ENCODE assay signal across 11 cellular contexts in genomic region chr22:50548913-50549790, GRCh38. TPM values are rescaled to one million over a fixed set of nuclear protein-coding genes. Genes with fewer than 3 reads are reported as not detected.
DNase-seq lines count a peak whose midpoint lies in the region; ATAC-seq, FAIRE-seq and TF ChIP-seq lines count a peak whose summit lies in the region.
"Had no signal": no experiment of that assay in that cellular context is flagged by ENCODE, and none has a peak within 500 bp of the region (broad histone marks: within the 10 kb centered on the region; RNA-seq: fewer than 3 reads in every experiment).

No MANE protein-coding gene starts in this region.

- TF ChIP-seq CTCF in CD14-positive monocyte (IDR thresholded peaks at IDR 0.05), result no peak

- intact Hi-C loops in CD14-positive monocyte (cut with micrococcal nuclease), result loop anchor here in 1 of 2 donors (5.0 kb wide), 1 partner anchor 33 kb away; the partner anchor contains the start of gene CHKB

- FAIRE-seq in GM12892 (lab: Jason Lieb, UNC), result no peak
- FAIRE-seq: GM18507 had no signal

- H3K36me3 Mint-ChIP-seq in CD14-positive monocyte, result peaks cover 3% of the 10 kb centered on the region in 2 donors
- peaks cover 11% of the 10 kb centered on the region for H3K36me3 Mint-ChIP-seq in activated naive CD8-positive, alpha-beta T cell treated with anti-CD3 and anti-CD28 coated beads for 36 hours
- no peaks in the 10 kb centered on the region for H3K36me3 Mint-ChIP-seq in natural killer cell treated with Interleukin-12 subunit alpha and Interleukin-12 subunit beta and Interleukin-15 and Interleukin-18, amount 100 ng/mL, for 72 hours

- no peak for DNase-seq in CD14-positive monocyte (ENCODE audit: low spot score)
- peak; percentile 64 for DNase-seq in GM12892 (ENCODE audit: insufficient read length)
- no peak for DNase-seq in activated naive CD8-positive, alpha-beta T cell treated with anti-CD3 and anti-CD28 coated beads for 36 hours
- DNase-seq in natural killer cell treated with Interleukin-12 subunit alpha and Interleukin-12 subunit beta and Interleukin-15 and Interleukin-18, amount 100 ng/mL, for 72 hours (ENCODE audit: low spot score), result no peak
- no peak for DNase-seq in activated gamma-delta T cell (lab: John Stamatoyannopoulos, UW)
- no peak for DNase-seq in OCI-M1 (lab: John Stamatoyannopoulos, UW)
- no peak for DNase-seq in 8988T
- DNase-seq: RPMI8226 had no signal

- peak overlapping the region in 2 of 7 donors; percentile 8 to 30 for H3K27ac Mint-ChIP-seq in CD14-positive monocyte
- peak overlapping the region; percentile 89 for H3K27ac Mint-ChIP-seq in activated naive CD8-positive, alpha-beta T cell treated with anti-CD3 and anti-CD28 coated beads for 36 hours
- peak overlapping the region in 1 of 2 donors; percentile 62 for H3K27ac Mint-ChIP-seq in natural killer cell treated with Interleukin-12 subunit alpha and Interleukin-12 subunit beta and Interleukin-15 and Interleukin-18, amount 100 ng/mL, for 72 hours

- peak overlapping the region; percentile 75 to 86 for H3K4me3 Mint-ChIP-seq in CD14-positive monocyte
- peak overlapping the region; percentile 82 for H3K4me3 Mint-ChIP-seq in activated naive CD8-positive, alpha-beta T cell treated with anti-CD3 and anti-CD28 coated beads for 36 hours
- H3K4me3 Mint-ChIP-seq in natural killer cell treated with Interleukin-12 subunit alpha and Interleukin-12 subunit beta and Interleukin-15 and Interleukin-18, amount 100 ng/mL, for 72 hours, result peak overlapping the region; percentile 72

- peaks cover 3 to 24% (median 7%) of the 10 kb centered on the region in 3 donors for H3K27me3 Mint-ChIP-seq in CD14-positive monocyte (ENCODE audit: low read depth in 3 of 3)
- no peaks in the 10 kb centered on the region for H3K27me3 Mint-ChIP-seq in activated naive CD8-positive, alpha-beta T cell treated with anti-CD3 and anti-CD28 coated beads for 36 hours
- H3K27me3 Mint-ChIP-seq in natural killer cell treated with Interleukin-12 subunit alpha and Interleukin-12 subunit beta and Interleukin-15 and Interleukin-18, amount 100 ng/mL, for 72 hours, result no peaks in the 10 kb centered on the region

- H3K4me1 Mint-ChIP-seq in CD14-positive monocyte, result peaks cover 36% of the 10 kb centered on the region
- peaks cover 35% of the 10 kb centered on the region for H3K4me1 Mint-ChIP-seq in activated naive CD8-positive, alpha-beta T cell treated with anti-CD3 and anti-CD28 coated beads for 36 hours
- peaks cover 23 to 32% of the 10 kb centered on the region in 2 donors for H3K4me1 Mint-ChIP-seq in natural killer cell treated with Interleukin-12 subunit alpha and Interleukin-12 subunit beta and Interleukin-15 and Interleukin-18, amount 100 ng/mL, for 72 hours (ENCODE audit: low read depth in 2 of 2)

- TF ChIP-seq POLR2A in GM12892 (IDR thresholded peaks at IDR 0.05; ENCODE audit: low read depth, low read length), result no peak

- peak; percentile 1 to 5 for ATAC-seq in natural killer cell treated with Interleukin-12 subunit alpha and Interleukin-12 subunit beta and Interleukin-15 and Interleukin-18, amount 100 ng/mL, for 72 hours
- no peak for ATAC-seq in HG03039 (IDR thresholded peaks at IDR 0.05; ENCODE audit: unreplicated experiment)
- ATAC-seq: esophagus mucosa had no signal

- H3K9me3 Mint-ChIP-seq in CD14-positive monocyte, result peaks cover 0 to 6% (median 0%) of the 10 kb centered on the region in 7 donors
- no peaks in the 10 kb centered on the region for H3K9me3 Mint-ChIP-seq in activated naive CD8-positive, alpha-beta T cell treated with anti-CD3 and anti-CD28 coated beads for 36 hours
- H3K9me3 Mint-ChIP-seq in natural killer cell treated with Interleukin-12 subunit alpha and Interleukin-12 subunit beta and Interleukin-15 and Interleukin-18, amount 100 ng/mL, for 72 hours, result no peaks in the 10 kb centered on the region

RNA-seq across cellular contexts. Expression of gene KLHDC7B, which starts 3.5 kb away (rescaled TPM):
- polyA plus RNA-seq in CD14-positive monocyte, result 1 to 10 TPM in 1 of 2 donors, under 1 TPM in 1; 0.88 to 4.3 TPM
- 0.47 TPM for polyA plus RNA-seq in GM12892 (2012; ENCODE audit: missing spikeins)
- 10 to 100 TPM; 15.1 to 15.9 TPM for total RNA-seq in activated naive CD8-positive, alpha-beta T cell treated with anti-CD3 and anti-CD28 coated beads for 36 hours
- 10 to 100 TPM in 1 of 2 donors, 1 to 10 TPM in 1; 6.5 to 15.2 TPM for total RNA-seq in natural killer cell treated with Interleukin-12 subunit alpha and Interleukin-12 subunit beta and Interleukin-15 and Interleukin-18, amount 100 ng/mL, for 72 hours

RNA-seq across cellular contexts. Expression of gene SYCE3, which starts 13.6 kb away (rescaled TPM):
- 1 to 10 TPM in 1 of 2 donors, not detected in 1; 1.9 TPM for polyA plus RNA-seq in CD14-positive monocyte
- polyA plus RNA-seq in GM12892 (2012; ENCODE audit: missing spikeins), result 0.87 TPM
- 1 to 10 TPM; 1.3 to 1.9 TPM for total RNA-seq in activated naive CD8-positive, alpha-beta T cell treated with anti-CD3 and anti-CD28 coated beads for 36 hours
- not detected for total RNA-seq in natural killer cell treated with Interleukin-12 subunit alpha and Interleukin-12 subunit beta and Interleukin-15 and Interleukin-18, amount 100 ng/mL, for 72 hours
- total RNA-seq: esophagus mucosa had no signal

RNA-seq across cellular contexts. Expression of gene TYMP, which starts 19.3 kb away (rescaled TPM):
- polyA plus RNA-seq in CD14-positive monocyte, result 100 to 1,000 TPM; 787 to 955 TPM
- polyA plus RNA-seq in GM12892 (2012; ENCODE audit: missing spikeins), result 9.6 TPM
- total RNA-seq in activated naive CD8-positive, alpha-beta T cell treated with anti-CD3 and anti-CD28 coated beads for 36 hours, result 10 to 100 TPM; 75.7 to 76.8 TPM
- 100 to 1,000 TPM; 164 to 234 TPM for total RNA-seq in natural killer cell treated with Interleukin-12 subunit alpha and Interleukin-12 subunit beta and Interleukin-15 and Interleukin-18, amount 100 ng/mL, for 72 hours

RNA-seq across cellular contexts. Expression of gene SCO2, which starts 23.8 kb away (rescaled TPM):
- 10 to 100 TPM; 39.5 to 69.6 TPM for polyA plus RNA-seq in CD14-positive monocyte
- polyA plus RNA-seq in GM12892 (2012; ENCODE audit: missing spikeins), result 2.5 TPM
- 1 to 10 TPM; 5.0 to 6.0 TPM for total RNA-seq in activated naive CD8-positive, alpha-beta T cell treated with anti-CD3 and anti-CD28 coated beads for 36 hours
- 10 to 100 TPM; 13.1 to 18.5 TPM for total RNA-seq in natural killer cell treated with Interleukin-12 subunit alpha and Interleukin-12 subunit beta and Interleukin-15 and Interleukin-18, amount 100 ng/mL, for 72 hours

RNA-seq across cellular contexts. Expression of gene CPT1B, which starts 29.1 kb away (rescaled TPM):
- under 1 TPM in 1 of 2 donors, not detected in 1; 0.18 TPM for polyA plus RNA-seq in CD14-positive monocyte
- polyA plus RNA-seq in GM12892 (2012; ENCODE audit: missing spikeins), result 56.2 TPM
- total RNA-seq in activated naive CD8-positive, alpha-beta T cell treated with anti-CD3 and anti-CD28 coated beads for 36 hours, result 10 to 100 TPM; 33.6 to 33.7 TPM
- total RNA-seq in natural killer cell treated with Interleukin-12 subunit alpha and Interleukin-12 subunit beta and Interleukin-15 and Interleukin-18, amount 100 ng/mL, for 72 hours, result 100 to 1,000 TPM in 1 of 2 donors, 10 to 100 TPM in 1; 40.3 to 102 TPM
